In the genomic region with DNA sequence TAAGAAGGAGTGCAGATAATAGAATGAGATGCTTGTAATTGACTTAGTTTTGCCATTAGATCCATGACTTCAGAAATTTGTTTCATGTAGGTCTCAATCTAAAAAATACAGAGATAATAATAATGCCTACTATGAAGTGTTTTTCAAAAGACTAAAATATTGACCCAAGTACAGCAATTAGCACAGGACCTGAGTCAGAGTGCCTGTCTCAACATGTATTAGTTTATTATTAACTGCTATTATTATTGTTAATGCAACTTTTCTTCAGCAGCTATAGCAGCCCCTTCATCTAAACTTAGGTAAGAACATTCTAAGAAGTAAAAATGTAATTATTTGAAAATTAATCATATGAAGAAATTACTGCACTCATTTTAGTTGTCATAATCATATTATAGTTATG, we compare ENCODE assay signal across 6 cellular contexts.
"Had no signal": no experiment of that assay in that cellular context is flagged by ENCODE, and none has a peak within 500 bp of the region (broad histone marks: within the 10 kb centered on the region; RNA-seq: fewer than 3 reads in every experiment).

No MANE protein-coding gene starts in this region.

- H3K4me3 ChIP-seq: GM23338 had no signal

- FAIRE-seq: H1, H54, HepG2 had no signal

- H2AFZ ChIP-seq: GM23338 had no signal

- H3K4me2 ChIP-seq: GM23338 had no signal

- DNase-seq: H9, HCEC 1CT had no signal
